1 cellular context compared by ENCODE assay signal in genomic region chr2:237409263-237409662, GRCh38. TPM values are rescaled to one million over a fixed set of nuclear protein-coding genes. Genes with fewer than 3 reads are reported as not detected.
"Had no signal": no experiment of that assay in that cellular context is flagged by ENCODE, and none has a peak within 500 bp of the region (broad histone marks: within the 10 kb centered on the region; RNA-seq: fewer than 3 reads in every experiment).

No MANE protein-coding gene starts in this region.

RNA-seq across cellular contexts. Expression of gene COL6A3, which starts 4.7 kb away (rescaled TPM):
- total RNA-seq: endothelial cell of umbilical vein had no signal
